ENCODE assay signal across 12 cellular contexts in the genomic region with DNA sequence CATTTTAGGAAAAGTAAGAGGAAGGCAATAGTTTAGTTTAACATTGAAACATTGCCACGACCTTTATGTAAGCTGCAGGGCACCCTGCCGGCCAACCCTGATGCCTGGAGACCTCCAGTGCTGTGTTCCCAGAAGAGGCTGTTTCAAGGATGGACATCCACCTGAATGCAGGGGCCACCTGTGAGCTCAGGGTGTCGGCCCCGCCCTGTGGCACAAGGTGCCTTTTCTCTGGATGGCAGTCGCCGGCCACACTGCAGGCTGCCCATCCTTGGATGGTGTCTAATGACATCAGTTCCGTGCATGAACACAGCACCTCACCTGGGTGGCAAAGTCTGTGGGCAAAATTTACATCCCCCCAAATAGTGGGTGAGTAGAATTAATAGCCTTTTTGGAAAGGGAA.
A peak's percentile ranks its signal among the peaks of the same experiment; 100 is the strongest.
DNase-seq lines count a peak whose midpoint lies in the region; ATAC-seq and TF ChIP-seq lines count a peak whose summit lies in the region.
"Had no signal": no experiment of that assay in that cellular context is flagged by ENCODE, and none has a peak within 500 bp of the region (broad histone marks: within the 10 kb centered on the region; RNA-seq: fewer than 3 reads in every experiment).

No MANE protein-coding gene starts in this region.

- no peaks in the 10 kb centered on the region for H3K36me3 ChIP-seq in SU-DHL-6 (ENCODE audit: low read length)
- H3K36me3 ChIP-seq: breast epithelium had no signal

- TF ChIP-seq CTCF in SU-DHL-6 (IDR thresholded peaks at IDR 0.05; ENCODE audit: insufficient read depth, low read length, poor library complexity, severe bottlenecking): no peak
- no peak for TF ChIP-seq CTCF in Calu3 (IDR thresholded peaks at IDR 0.05; ENCODE audit: unreplicated experiment)

- no peak overlapping the region for H3K9ac ChIP-seq in SU-DHL-6 (ENCODE audit: low read length)

- H3K4me1 Mint-ChIP-seq in activated T-cell treated with anti-CD3 and anti-CD28 coated beads, Interleukin-2, amount 50 U/mL, for 24 hours (ENCODE audit: low read depth): peaks cover 44% of the 10 kb centered on the region
- H3K4me1 Mint-ChIP-seq in central memory CD8-positive, alpha-beta T cell: peaks cover 18% of the 10 kb centered on the region
- H3K4me1 Mint-ChIP-seq in stimulated activated naive CD8-positive, alpha-beta T cell treated with anti-CD3 and anti-CD28 coated beads, Interleukin-15, Interleukin-2, amounts not matched to agents 100 ng/mL and 50 ng/mL, for 24 hours (ENCODE audit: low read depth): peaks cover 39% of the 10 kb centered on the region
- no peaks in the 10 kb centered on the region for H3K4me1 Mint-ChIP-seq in Calu3 (ENCODE audit: low read depth, unreplicated experiment)

- H3K36me3 Mint-ChIP-seq in activated T-cell treated with anti-CD3 and anti-CD28 coated beads, Interleukin-2, amount 50 U/mL, for 24 hours (ENCODE audit: low read depth): peaks cover 26% of the 10 kb centered on the region
- H3K36me3 Mint-ChIP-seq in central memory CD8-positive, alpha-beta T cell (ENCODE audit: insufficient read depth): peaks cover 7% of the 10 kb centered on the region
- no peaks in the 10 kb centered on the region for H3K36me3 Mint-ChIP-seq in stimulated activated naive CD8-positive, alpha-beta T cell treated with anti-CD3 and anti-CD28 coated beads, Interleukin-15, Interleukin-2, amounts not matched to agents 100 ng/mL and 50 ng/mL, for 24 hours (ENCODE audit: low read depth)
- peaks cover 35% of the 10 kb centered on the region for H3K36me3 Mint-ChIP-seq in Calu3 (ENCODE audit: insufficient read depth, unreplicated experiment)

- H3K27me3 Mint-ChIP-seq in activated T-cell treated with anti-CD3 and anti-CD28 coated beads, Interleukin-2, amount 50 U/mL, for 24 hours: no peaks in the 10 kb centered on the region
- H3K27me3 Mint-ChIP-seq in central memory CD8-positive, alpha-beta T cell: no peaks in the 10 kb centered on the region
- no peaks in the 10 kb centered on the region for H3K27me3 Mint-ChIP-seq in stimulated activated naive CD8-positive, alpha-beta T cell treated with anti-CD3 and anti-CD28 coated beads, Interleukin-15, Interleukin-2, amounts not matched to agents 100 ng/mL and 50 ng/mL, for 24 hours
- H3K27me3 Mint-ChIP-seq in Calu3 (ENCODE audit: unreplicated experiment): no peaks in the 10 kb centered on the region

- intact Hi-C loops in Calu3 (cut with micrococcal nuclease; ENCODE audit: unreplicated experiment): no loop called here

- H3F3A ChIP-seq in SU-DHL-6 (ENCODE audit: insufficient read depth): no peaks in the 10 kb centered on the region

- no peak overlapping the region for H3K27ac ChIP-seq in SU-DHL-6 (ENCODE audit: low read depth, low read length)
- H3K27ac ChIP-seq: breast epithelium, SJSA1 had no signal

- H3K79me2 ChIP-seq in SU-DHL-6 (ENCODE audit: insufficient read depth, low read length): no peaks in the 10 kb centered on the region

- no peak overlapping the region for H2AFZ ChIP-seq in SU-DHL-6 (ENCODE audit: low read depth, low read length, severe bottlenecking)

- CTCF ChIA-PET in Calu3 (lab: Charles Lee): no interaction called here

- DNase-seq in activated T-cell treated with anti-CD3 and anti-CD28 coated beads, Interleukin-2, amount 50 U/mL, for 24 hours: peak; percentile 47
- no peak for DNase-seq in activated T-cell treated with anti-CD3 and anti-CD28 coated beads for 4 hours
- no peak for DNase-seq in central memory CD8-positive, alpha-beta T cell (ENCODE audit: low spot score in 2 of 2)
- no peak for DNase-seq in HK-2 (ENCODE audit: unreplicated experiment)
- DNase-seq in NCI-H2081 treated with DMSO at 0.1 percent for 48 hours (lab: John Stamatoyannopoulos, UW): no peak
- DNase-seq in Calu3: no peak
- DNase-seq: foreskin melanocyte, mesendoderm had no signal

- peak overlapping the region; percentile 28 for H3K4me2 ChIP-seq in SU-DHL-6 (ENCODE audit: low read depth, low read length, poor library complexity, severe bottlenecking)

- H3K9me3 ChIP-seq in SU-DHL-6 (ENCODE audit: insufficient read depth, low read length): no peaks in the 10 kb centered on the region
- H3K9me3 ChIP-seq: breast epithelium, SJSA1 had no signal

- no peak overlapping the region for H3K4me3 ChIP-seq in SU-DHL-6 (ENCODE audit: insufficient read depth, low read length, poor library complexity, severe bottlenecking)
- H3K4me3 ChIP-seq: breast epithelium, SJSA1 had no signal

- H3K27me3 ChIP-seq in SU-DHL-6 (ENCODE audit: low read length): no peaks in the 10 kb centered on the region
- H3K27me3 ChIP-seq: breast epithelium, SJSA1 had no signal

- H3K4me3 Mint-ChIP-seq in activated T-cell treated with anti-CD3 and anti-CD28 coated beads, Interleukin-2, amount 50 U/mL, for 24 hours: peak overlapping the region; percentile 70
- peak overlapping the region; percentile 85 for H3K4me3 Mint-ChIP-seq in central memory CD8-positive, alpha-beta T cell
- peak overlapping the region; percentile 81 for H3K4me3 Mint-ChIP-seq in stimulated activated naive CD8-positive, alpha-beta T cell treated with anti-CD3 and anti-CD28 coated beads, Interleukin-15, Interleukin-2, amounts not matched to agents 100 ng/mL and 50 ng/mL, for 24 hours
- H3K4me3 Mint-ChIP-seq in Calu3 (ENCODE audit: low read depth, unreplicated experiment): no peak overlapping the region

- no TSS peak for BruUV-seq in Calu3 (replicated peaks; lab: Mats Ljungman, UMichigan)

- no peaks in the 10 kb centered on the region for H4K20me1 ChIP-seq in SU-DHL-6 (ENCODE audit: low read depth, low read length)

- ATAC-seq in central memory CD8-positive, alpha-beta T cell (replicated peaks; ENCODE audit: extremely low read depth, poor library complexity, severe bottlenecking): peak; percentile 6

- H3K9me2 ChIP-seq in SU-DHL-6 (replicated peaks; ENCODE audit: insufficient read depth, low read length): no peaks in the 10 kb centered on the region

- H3K9me3 Mint-ChIP-seq in activated T-cell treated with anti-CD3 and anti-CD28 coated beads, Interleukin-2, amount 50 U/mL, for 24 hours: no peaks in the 10 kb centered on the region
- no peaks in the 10 kb centered on the region for H3K9me3 Mint-ChIP-seq in central memory CD8-positive, alpha-beta T cell
- no peaks in the 10 kb centered on the region for H3K9me3 Mint-ChIP-seq in stimulated activated naive CD8-positive, alpha-beta T cell treated with anti-CD3 and anti-CD28 coated beads, Interleukin-15, Interleukin-2, amounts not matched to agents 100 ng/mL and 50 ng/mL, for 24 hours
- H3K9me3 Mint-ChIP-seq in Calu3 (ENCODE audit: low read depth, unreplicated experiment): no peaks in the 10 kb centered on the region

- H3K27ac Mint-ChIP-seq in activated T-cell treated with anti-CD3 and anti-CD28 coated beads, Interleukin-2, amount 50 U/mL, for 24 hours: peak overlapping the region; percentile 90
- peak overlapping the region; percentile 94 for H3K27ac Mint-ChIP-seq in central memory CD8-positive, alpha-beta T cell (ENCODE audit: low read depth)
- H3K27ac Mint-ChIP-seq in stimulated activated naive CD8-positive, alpha-beta T cell treated with anti-CD3 and anti-CD28 coated beads, Interleukin-15, Interleukin-2, amounts not matched to agents 100 ng/mL and 50 ng/mL, for 24 hours: peak overlapping the region; percentile 88
- no peak overlapping the region for H3K27ac Mint-ChIP-seq in Calu3 (ENCODE audit: unreplicated experiment)
